ENCODE assay signal across 8 cellular contexts in genomic region chr21:29297483-29298347, GRCh38. TPM values are rescaled to one million over a fixed set of nuclear protein-coding genes. Genes with fewer than 3 reads are reported as not detected.
A peak's percentile ranks its signal among the peaks of the same experiment; 100 is the strongest.
DNase-seq lines count a peak whose midpoint lies in the region; ATAC-seq and TF ChIP-seq lines count a peak whose summit lies in the region.

No MANE protein-coding gene starts in this region.

- H3K4me3 Mint-ChIP-seq in activated CD4-positive, alpha-beta T cell treated with anti-CD3 and anti-CD28 coated beads for 36 hours = peak overlapping the region; percentile 49
- H3K4me3 Mint-ChIP-seq in activated naive CD4-positive, alpha-beta T cell treated with anti-CD3 and anti-CD28 coated beads, Interleukin-2, amount 50 U/mL, for 24 hours = peak overlapping the region; percentile 34

- peaks cover 21% of the 10 kb centered on the region for H3K36me3 Mint-ChIP-seq in activated CD4-positive, alpha-beta T cell treated with anti-CD3 and anti-CD28 coated beads for 36 hours (ENCODE audit: low read depth)
- H3K36me3 Mint-ChIP-seq in activated naive CD4-positive, alpha-beta T cell treated with anti-CD3 and anti-CD28 coated beads, Interleukin-2, amount 50 U/mL, for 24 hours = peaks cover 5% of the 10 kb centered on the region

- H3K27me3 Mint-ChIP-seq in activated CD4-positive, alpha-beta T cell treated with anti-CD3 and anti-CD28 coated beads for 36 hours = no peaks in the 10 kb centered on the region
- no peaks in the 10 kb centered on the region for H3K27me3 Mint-ChIP-seq in activated naive CD4-positive, alpha-beta T cell treated with anti-CD3 and anti-CD28 coated beads, Interleukin-2, amount 50 U/mL, for 24 hours

- in situ Hi-C loops in KBM-7 (cut with MboI; ENCODE audit: low pct_unique_long_range_greater_than_20kb, low sequenced_read_pairs) = no loop called here

- no peak for TF ChIP-seq CTCF in kidney epithelial cell (IDR thresholded peaks at IDR 0.05; ENCODE audit: insufficient read depth, low read length, poor library complexity, severe bottlenecking)

- POLR2A ChIA-PET in activated CD4-positive, alpha-beta T cell treated with anti-CD3 and anti-CD28 coated beads for 36 hours (lab: Charles Lee) = interaction anchor here (0.8 to 3.5 kb wide), 4 partner anchors 12 to 224 kb away, joined by 3 to 23 read pairs (median 10); partner anchors contain the start of gene CCT8

- H3K27me3 ChIP-seq in kidney epithelial cell (ENCODE audit: control insufficient read depth, insufficient read depth, low read length) (no peaks in the 10 kb centered on the region), subcutaneous abdominal adipose tissue (ENCODE audit: control insufficient read depth in 5 of 5, insufficient read depth in 4 of 5, low read length in 5 of 5) (no peaks in the 10 kb centered on the region)

- no peak for ATAC-seq in activated CD4-positive, alpha-beta T cell treated with anti-CD3 and anti-CD28 coated beads for 36 hours

- H3K9ac ChIP-seq in subcutaneous abdominal adipose tissue (ENCODE audit: low read length in 5 of 5) = peak overlapping the region in 3 of 5 donors; percentile 28 to 63 (median 47)

- H3K36me3 ChIP-seq in kidney epithelial cell (ENCODE audit: control insufficient read depth, insufficient read depth, low read length) (no peaks in the 10 kb centered on the region), subcutaneous abdominal adipose tissue (ENCODE audit: control insufficient read depth in 5 of 5, insufficient read depth in 5 of 5, low read length in 5 of 5) (no peaks in the 10 kb centered on the region)

- H3K9me3 Mint-ChIP-seq in activated CD4-positive, alpha-beta T cell treated with anti-CD3 and anti-CD28 coated beads for 36 hours (ENCODE audit: low read depth) = peaks cover 9% of the 10 kb centered on the region
- H3K9me3 Mint-ChIP-seq in activated naive CD4-positive, alpha-beta T cell treated with anti-CD3 and anti-CD28 coated beads, Interleukin-2, amount 50 U/mL, for 24 hours = no peaks in the 10 kb centered on the region

- DNase-seq in activated CD4-positive, alpha-beta T cell treated with anti-CD3 and anti-CD28 coated beads for 36 hours = no peak
- DNase-seq in activated CD4-positive, alpha-beta T cell treated with anti-CD3 and anti-CD28 coated beads, Interleukin-2, amount 50 U/mL, for 1 hour = no peak
- DNase-seq in kidney epithelial cell (ENCODE audit: low read depth) (no peak), KBM-7 (no peak), activated gamma-delta T cell treated with Interleukin-2 at 50 U/mL for 16 hours (no peak)
- DNase-seq in effector CD4-positive, alpha-beta T cell = no peak

- H3K4me3 ChIP-seq in kidney epithelial cell (ENCODE audit: low read depth, low read length) = peak overlapping the region; percentile 41
- peak overlapping the region; percentile 42 to 81 (median 62) for H3K4me3 ChIP-seq in subcutaneous abdominal adipose tissue (ENCODE audit: low read depth in 1 of 5, low read length in 5 of 5)

- intact Hi-C loops in activated CD4-positive, alpha-beta T cell treated with anti-CD3 and anti-CD28 coated beads for 36 hours (cut with DNase I, micrococcal nuclease) = loop anchor here (1.0 to 5.0 kb wide), 13 partner anchors 45 to 413 kb away; partner anchors contain the start of genes CCT8 (in 1 of the 2) and USP16 (in 1 of the 2)

- H3K4me1 Mint-ChIP-seq in activated CD4-positive, alpha-beta T cell treated with anti-CD3 and anti-CD28 coated beads for 36 hours = peaks cover 54% of the 10 kb centered on the region
- H3K4me1 Mint-ChIP-seq in activated naive CD4-positive, alpha-beta T cell treated with anti-CD3 and anti-CD28 coated beads, Interleukin-2, amount 50 U/mL, for 24 hours = peaks cover 74% of the 10 kb centered on the region

- no peaks in the 10 kb centered on the region for H3K9me3 ChIP-seq in subcutaneous abdominal adipose tissue (ENCODE audit: control insufficient read depth in 5 of 5, low read length in 5 of 5)

- H3K27ac ChIP-seq in subcutaneous abdominal adipose tissue (ENCODE audit: low read depth, low read length) = no peak overlapping the region

- H3K4me1 ChIP-seq in subcutaneous abdominal adipose tissue (ENCODE audit: control insufficient read depth in 5 of 5, insufficient read depth in 5 of 5, low read length in 5 of 5) = peaks cover 6 to 50% (median 36%) of the 10 kb centered on the region in 5 donors

- CTCF ChIA-PET in activated CD4-positive, alpha-beta T cell treated with anti-CD3 and anti-CD28 coated beads for 36 hours (lab: Charles Lee) = interaction anchor here (0.7 to 1.2 kb wide), 3 partner anchors 8 to 132 kb away, joined by 3 read pairs; no protein-coding TSS in a partner anchor

- no peak overlapping the region for H3K27ac Mint-ChIP-seq in activated CD4-positive, alpha-beta T cell treated with anti-CD3 and anti-CD28 coated beads for 36 hours
- H3K27ac Mint-ChIP-seq in activated naive CD4-positive, alpha-beta T cell treated with anti-CD3 and anti-CD28 coated beads, Interleukin-2, amount 50 U/mL, for 24 hours = peak overlapping the region; percentile 37

RNA-seq across cellular contexts. Expression of gene BACH1, which starts 1.0 kb away (rescaled TPM):
- total RNA-seq in activated CD4-positive, alpha-beta T cell treated with anti-CD3 and anti-CD28 coated beads for 36 hours = 10 to 100 TPM; 24.1 to 27.0 TPM
- 34.3 and 37.2 TPM in 2 replicates for total RNA-seq in kidney epithelial cell
